Comparison of ENCODE assay signal across 8 cellular contexts in genomic region chr5:32590136-32590869, GRCh38. TPM values are rescaled to one million over a fixed set of nuclear protein-coding genes. Genes with fewer than 3 reads are reported as not detected.
DNase-seq lines count a peak whose midpoint lies in the region; ATAC-seq, FAIRE-seq and TF ChIP-seq lines count a peak whose summit lies in the region.
"Not testable (repeated sequence)": the region's sequence is repeated elsewhere in the genome, so short reads cannot be mapped to it uniquely, and the experiment has no call there.

No MANE protein-coding gene starts in this region.

- not testable (repeated sequence) for H3K4me3 Mint-ChIP-seq in activated CD8-positive, alpha-beta memory T cell treated with anti-CD3 and anti-CD28 coated beads, Interleukin-2, amount 10 ng/mL, durations not matched to agents 7 days and 5 days

- H3K79me2 ChIP-seq in PC-9 (ENCODE audit: low read depth), result peaks cover 48% of the 10 kb centered on the region

- H3K4me1 Mint-ChIP-seq in activated CD8-positive, alpha-beta memory T cell treated with anti-CD3 and anti-CD28 coated beads, Interleukin-2, amount 10 ng/mL, durations not matched to agents 7 days and 5 days, result peaks cover 63% of the 10 kb centered on the region

- peaks cover 72% of the 10 kb centered on the region for H4K20me1 ChIP-seq in PC-9 (ENCODE audit: insufficient read depth)

- not testable (repeated sequence) for DNase-seq in BJ (ENCODE audit: low read depth); GM19239 (ENCODE audit: insufficient read length, low spot score); activated CD8-positive, alpha-beta memory T cell treated with anti-CD3 and anti-CD28 coated beads, Interleukin-2, amount 10 ng/mL, durations not matched to agents 7 days and 5 days; dorsolateral prefrontal cortex; retinal pigment epithelial cell (ENCODE audit: low read depth)
- DNase-seq in NCI-H146 (lab: John Stamatoyannopoulos, UW) (peak; percentile 19), PC-9 (peak; percentile 32 to 53), kidney glomerular epithelial cell (lab: John Stamatoyannopoulos, UW) (peak; percentile 40)

- POLR2A ChIA-PET in BJ (lab: Charles Lee) (interaction anchor here (0.5 to 1.0 kb wide), 3 partner anchors 105 to 832 kb away, joined by 3 to 7 read pairs (median 4); no protein-coding TSS in a partner anchor), PC-9 (lab: Charles Lee; ENCODE audit: unreplicated experiment) (interaction anchor here (0.5 to 0.7 kb wide), 6 partner anchors 16 to 1875 kb away, joined by 3 to 7 read pairs (median 4); no protein-coding TSS in a partner anchor)

- H3K27ac ChIP-seq in PC-9, dorsolateral prefrontal cortex: not testable (repeated sequence)

- CTCF ChIA-PET in BJ (lab: Yijun Ruan, JAX) (interaction anchor here (0.6 to 3.9 kb wide), 37 partner anchors 9 to 845 kb away, joined by 3 to 158 read pairs (median 4); partner anchors contain the start of gene ZFR), PC-9 (lab: Charles Lee) (interaction anchor here (0.6 to 2.4 kb wide), 38 partner anchors 24 to 1459 kb away, joined by 3 to 74 read pairs (median 4); partner anchors contain the start of genes C5orf22 and DROSHA)
- CTCF ChIA-PET in activated CD8-positive, alpha-beta memory T cell treated with anti-CD3 and anti-CD28 coated beads, Interleukin-2, amount 10 ng/mL, durations not matched to agents 7 days and 5 days (lab: Charles Lee), result interaction anchor here (0.6 to 7.5 kb wide), 47 partner anchors 10 to 416 kb away, joined by 3 to 149 read pairs (median 4); partner anchors contain the start of genes GOLPH3 and ZFR

- peak overlapping the region; percentile 65 for H3K27ac Mint-ChIP-seq in activated CD8-positive, alpha-beta memory T cell treated with anti-CD3 and anti-CD28 coated beads, Interleukin-2, amount 10 ng/mL, durations not matched to agents 7 days and 5 days

- not testable (repeated sequence) for H3K27me3 Mint-ChIP-seq in activated CD8-positive, alpha-beta memory T cell treated with anti-CD3 and anti-CD28 coated beads, Interleukin-2, amount 10 ng/mL, durations not matched to agents 7 days and 5 days

- not testable (repeated sequence) for BruUV-seq in PC-9 (replicated peaks; lab: Mats Ljungman, UMichigan)

- peak; percentile 61 for FAIRE-seq in GM19239 (lab: Jason Lieb, UNC)

- H3F3A ChIP-seq in PC-9 (ENCODE audit: insufficient read depth, low read depth), result not testable (repeated sequence)

- intact Hi-C loops in PC-9 (cut with micrococcal nuclease; ENCODE audit: unreplicated experiment) (loop anchor here (1.0 to 10.0 kb wide), 3 partner anchors 101 to 358 kb away; no protein-coding TSS in a partner anchor), dorsolateral prefrontal cortex (cut with DNase I) (loop anchor here in 1 of 2 donors (2.0 kb wide), 1 partner anchor 360 kb away; no protein-coding TSS in a partner anchor)

- not testable (repeated sequence) for H3K36me3 ChIP-seq in BJ (ENCODE audit: control insufficient read depth, insufficient read depth, low read length)
- H3K36me3 ChIP-seq in PC-9 (ENCODE audit: low read depth), result peaks cover 57% of the 10 kb centered on the region

- H3K27me3 ChIP-seq in BJ (ENCODE audit: control insufficient read depth, insufficient read depth, low read length); PC-9 (ENCODE audit: insufficient read depth, low read depth); dorsolateral prefrontal cortex: not testable (repeated sequence)

- H3K9me3 Mint-ChIP-seq in activated CD8-positive, alpha-beta memory T cell treated with anti-CD3 and anti-CD28 coated beads, Interleukin-2, amount 10 ng/mL, durations not matched to agents 7 days and 5 days (ENCODE audit: low read depth), result not testable (repeated sequence)

- H3K4me2 ChIP-seq in PC-9, result not testable (repeated sequence)

- peaks cover 10% of the 10 kb centered on the region for H3K4me1 ChIP-seq in PC-9 (replicated peaks; ENCODE audit: insufficient read depth)

- H3K36me3 Mint-ChIP-seq in activated CD8-positive, alpha-beta memory T cell treated with anti-CD3 and anti-CD28 coated beads, Interleukin-2, amount 10 ng/mL, durations not matched to agents 7 days and 5 days, result peaks cover 68% of the 10 kb centered on the region

- ATAC-seq in activated CD8-positive, alpha-beta memory T cell treated with anti-CD3 and anti-CD28 coated beads, Interleukin-2, amount 10 ng/mL, durations not matched to agents 7 days and 5 days, result not testable (repeated sequence)

- H2AFZ ChIP-seq in PC-9, result not testable (repeated sequence)

- H3K9me3 ChIP-seq in PC-9 (ENCODE audit: insufficient read depth, low read depth), result not testable (repeated sequence)

- not testable (repeated sequence) for H3K4me3 ChIP-seq in BJ (ENCODE audit: low read depth, low read length); PC-9; retinal pigment epithelial cell (ENCODE audit: low read length)
- peak overlapping the region in 1 of 59 donors; percentile 6 for H3K4me3 ChIP-seq in dorsolateral prefrontal cortex

- not testable (repeated sequence) for H3K9me2 ChIP-seq in PC-9 (ENCODE audit: insufficient read depth)

- peak; percentile 68 for TF ChIP-seq CTCF in BJ (IDR thresholded peaks at IDR 0.05; ENCODE audit: insufficient read depth, low read depth, low read length)
- peak; percentile 91 for TF ChIP-seq CTCF in PC-9 (conservative IDR thresholded peaks at IDR 0.05)
- peak; percentile 42 to 94 (median 83) for TF ChIP-seq CTCF in dorsolateral prefrontal cortex (IDR thresholded peaks at IDR 0.05 in 54 of 56, conservative IDR thresholded peaks at IDR 0.05 in 2 of 56; ENCODE audit: low read depth in 1 of 56, partially characterized antibody in 56 of 56)
- peak; percentile 65 for TF ChIP-seq CTCF in retinal pigment epithelial cell (conservative IDR thresholded peaks at IDR 0.05; ENCODE audit: low read depth, low read length)

RNA-seq across cellular contexts. Expression of gene SUB1, which starts 4.9 kb away (rescaled TPM):
- 46.8 and 152 TPM in 2 replicates for polyA plus RNA-seq in BJ (2011; rRNA removed)
- 6.9 and 10.9 TPM in 2 replicates for polyA minus RNA-seq in BJ (2011; rRNA and poly(A)+ RNA removed)
- 314 and 328 TPM in 2 replicates for total RNA-seq in PC-9 (2021)
- total RNA-seq in activated CD8-positive, alpha-beta memory T cell treated with anti-CD3 and anti-CD28 coated beads, Interleukin-2, amount 10 ng/mL, durations not matched to agents 7 days and 5 days, result 100 to 1,000 TPM; 525 to 528 TPM
- total RNA-seq in dorsolateral prefrontal cortex, result 100 to 1,000 TPM; 106 to 285 (median 202) TPM
